Comparison of ENCODE assay signal across 11 cellular contexts in genomic region chr11:132632641-132633124, GRCh38.
DNase-seq lines count a peak whose midpoint lies in the region; ATAC-seq, FAIRE-seq and TF ChIP-seq lines count a peak whose summit lies in the region.
"Had no signal": no experiment of that assay in that cellular context is flagged by ENCODE, and none has a peak within 500 bp of the region (broad histone marks: within the 10 kb centered on the region; RNA-seq: fewer than 3 reads in every experiment).

No MANE protein-coding gene starts in this region.

- no peak for TF ChIP-seq POLR2A in lower leg skin (IDR thresholded peaks at IDR 0.05)

- FAIRE-seq in bronchial epithelial cell (lab: Jason Lieb, UNC): peak; percentile 66
- FAIRE-seq: TTC549 had no signal

- no peaks in the 10 kb centered on the region for H3K36me3 ChIP-seq in bronchial epithelial cell (ENCODE audit: control insufficient read depth, insufficient read depth, low read length)
- H3K36me3 ChIP-seq: tibial nerve had no signal

- no peak for ATAC-seq in GM19035 (IDR thresholded peaks at IDR 0.05; ENCODE audit: unreplicated experiment)

- intact Hi-C loops in lower leg skin (cut with DNase I; ENCODE audit: low total_unique reads): no loop called here
- intact Hi-C loops in posterior vena cava (cut with DNase I): no loop called here

- DNase-seq in Daoy (ENCODE audit: low read depth): peak; percentile 90
- DNase-seq in NCI-H226: peak; percentile 3
- DNase-seq in bronchial epithelial cell (ENCODE audit: low read depth): peak; percentile 76
- peak; percentile 66 for DNase-seq in myocyte (ENCODE audit: low read depth)
- no peak for DNase-seq in lower leg skin (ENCODE audit: low spot score in 2 of 2)
- DNase-seq in posterior vena cava (ENCODE audit: low spot score): no peak
- DNase-seq in NCI-H774 (lab: John Stamatoyannopoulos, UW): no peak
- DNase-seq: immature natural killer cell had no signal

- no peak overlapping the region for H3K4me3 ChIP-seq in bronchial epithelial cell (ENCODE audit: low read depth, low read length)
- H3K4me3 ChIP-seq in lower leg skin (ENCODE audit: low read depth, poor library complexity, severe bottlenecking): no peak overlapping the region
- H3K4me3 ChIP-seq: tibial nerve had no signal

- TF ChIP-seq CTCF in bronchial epithelial cell (IDR thresholded peaks at IDR 0.05; ENCODE audit: insufficient read depth, low read length, severe bottlenecking): no peak
- no peak for TF ChIP-seq CTCF in lower leg skin (IDR thresholded peaks at IDR 0.05)

- 22 to 33% methylated on average over 9 of the region's 9 CpGs for WGBS in lower leg skin, 2 donors

- no peaks in the 10 kb centered on the region for H3K27me3 ChIP-seq in bronchial epithelial cell (ENCODE audit: control insufficient read depth, insufficient read depth, low read length)
- H3K27me3 ChIP-seq: tibial nerve had no signal

Comparison
In these comparisons a context has a peak if more than half of its experiments do, and no peak if none do; other contexts are left out.
1. DNase-seq: peak in Daoy (single experiment), NCI-H226 (single experiment), bronchial epithelial cell (single experiment) and myocyte (single experiment); none in lower leg skin (0 of 2), posterior vena cava (single experiment) and NCI-H774 (single experiment).